Comparison of ENCODE assay signal across 8 cellular contexts in the genomic region with DNA sequence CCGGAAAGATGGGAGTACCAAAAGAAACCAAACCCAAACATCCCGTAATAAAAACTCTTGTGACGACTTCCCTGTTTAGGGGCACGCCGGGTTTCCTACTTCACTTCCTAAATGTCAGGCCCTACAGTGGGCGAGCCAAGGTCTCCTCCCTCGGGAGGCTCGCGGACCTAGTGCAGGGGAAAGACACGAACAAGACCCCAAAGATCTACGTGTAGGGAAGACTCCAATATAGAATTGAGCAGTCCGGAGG. TPM values are rescaled to one million over a fixed set of nuclear protein-coding genes. Genes with fewer than 3 reads are reported as not detected.
DNase-seq lines count a peak whose midpoint lies in the region; ATAC-seq and TF ChIP-seq lines count a peak whose summit lies in the region.

No MANE protein-coding gene starts in this region.

- POLR2A ChIA-PET in activated CD8-positive, alpha-beta T cell treated with anti-CD3 and anti-CD28 coated beads for 36 hours (lab: Charles Lee), result interaction anchor here (1.0 to 4.2 kb wide), 6 partner anchors 9 to 409 kb away, joined by 3 to 44 read pairs (median 6); partner anchors contain the start of genes CPSF2, NDUFB1 and TRIP11

- no peaks in the 10 kb centered on the region for H3K27me3 Mint-ChIP-seq in activated CD8-positive, alpha-beta T cell treated with anti-CD3 and anti-CD28 coated beads for 36 hours
- H3K27me3 Mint-ChIP-seq in osteocyte (ENCODE audit: unreplicated experiment), result peaks cover 7% of the 10 kb centered on the region

- DNase-seq in EH (ENCODE audit: low read depth) (peak; percentile 74), HuH-7.5 (ENCODE audit: low spot score) (peak; percentile 32), germinal center (ENCODE audit: low spot score) (peak; percentile 30), osteocyte (ENCODE audit: extremely low spot score, unreplicated experiment) (no peak), cortex of kidney (lab: John Stamatoyannopoulos, UW) (no peak), NCI-H774 (lab: John Stamatoyannopoulos, UW) (no peak)
- DNase-seq in activated CD8-positive, alpha-beta T cell treated with anti-CD3 and anti-CD28 coated beads for 36 hours, result peak; percentile 28

- peaks cover 43% of the 10 kb centered on the region for H3K4me1 Mint-ChIP-seq in activated CD8-positive, alpha-beta T cell treated with anti-CD3 and anti-CD28 coated beads for 36 hours (ENCODE audit: low read depth)
- peaks cover 19% of the 10 kb centered on the region for H3K4me1 Mint-ChIP-seq in osteocyte (ENCODE audit: unreplicated experiment)

- CTCF ChIA-PET in activated CD8-positive, alpha-beta T cell treated with anti-CD3 and anti-CD28 coated beads for 36 hours (lab: Charles Lee), result interaction anchor here (0.7 to 4.5 kb wide), 9 partner anchors 14 to 154 kb away, joined by 3 to 127 read pairs (median 4); partner anchors contain the start of genes CPSF2 and NDUFB1

- intact Hi-C loops in activated CD8-positive, alpha-beta T cell treated with anti-CD3 and anti-CD28 coated beads for 36 hours (cut with micrococcal nuclease), result no loop called here

- no peaks in the 10 kb centered on the region for H3K9me3 Mint-ChIP-seq in activated CD8-positive, alpha-beta T cell treated with anti-CD3 and anti-CD28 coated beads for 36 hours
- no peaks in the 10 kb centered on the region for H3K9me3 Mint-ChIP-seq in osteocyte (ENCODE audit: unreplicated experiment)

- peaks cover 3% of the 10 kb centered on the region for H3K36me3 Mint-ChIP-seq in activated CD8-positive, alpha-beta T cell treated with anti-CD3 and anti-CD28 coated beads for 36 hours (ENCODE audit: low read depth)
- H3K36me3 Mint-ChIP-seq in osteocyte (ENCODE audit: unreplicated experiment), result no peaks in the 10 kb centered on the region

- peak overlapping the region; percentile 88 for H3K4me3 Mint-ChIP-seq in activated CD8-positive, alpha-beta T cell treated with anti-CD3 and anti-CD28 coated beads for 36 hours
- H3K4me3 Mint-ChIP-seq in osteocyte (ENCODE audit: unreplicated experiment), result peak overlapping the region; percentile 99

- H3K27ac Mint-ChIP-seq in activated CD8-positive, alpha-beta T cell treated with anti-CD3 and anti-CD28 coated beads for 36 hours, result peak overlapping the region; percentile 94
- H3K27ac Mint-ChIP-seq in osteocyte (ENCODE audit: unreplicated experiment), result peak overlapping the region; percentile 97

- ATAC-seq in GM19463 (IDR thresholded peaks at IDR 0.05; ENCODE audit: unreplicated experiment), result peak; percentile 1
- no peak for ATAC-seq in activated CD8-positive, alpha-beta T cell treated with anti-CD3 and anti-CD28 coated beads for 36 hours

- TF ChIP-seq CTCF in activated CD8-positive, alpha-beta T cell treated with anti-CD3 and anti-CD28 coated beads for 36 hours (IDR thresholded peaks at IDR 0.05), result no peak
- TF ChIP-seq CTCF in osteocyte (IDR thresholded peaks at IDR 0.05), result no peak

RNA-seq across cellular contexts. Expression of gene ATXN3, which starts 0.6 kb away (rescaled TPM):
- 10 to 100 TPM; 28.4 to 29.7 TPM for total RNA-seq in activated CD8-positive, alpha-beta T cell treated with anti-CD3 and anti-CD28 coated beads for 36 hours
- total RNA-seq in osteocyte, result 35.7 and 41.9 TPM in 2 replicates

RNA-seq across cellular contexts. Expression of gene NDUFB1, which starts 15.7 kb away (rescaled TPM):
- 100 to 1,000 TPM; 102 TPM for total RNA-seq in activated CD8-positive, alpha-beta T cell treated with anti-CD3 and anti-CD28 coated beads for 36 hours
- 112 and 118 TPM in 2 replicates for total RNA-seq in osteocyte

RNA-seq across cellular contexts. Expression of gene CPSF2, which starts 16.0 kb away (rescaled TPM):
- 100 to 1,000 TPM in 1 of 2 experiments, 10 to 100 TPM in 1; 96.2 to 103 TPM for total RNA-seq in activated CD8-positive, alpha-beta T cell treated with anti-CD3 and anti-CD28 coated beads for 36 hours
- total RNA-seq in osteocyte, result 78.2 and 80.2 TPM in 2 replicates

Comparison
In these comparisons a context has a peak if more than half of its experiments do, and no peak if none do; other contexts are left out.
1. DNase-seq: peak in EH (single experiment), HuH-7.5 (single experiment), activated CD8-positive, alpha-beta T cell treated with anti-CD3 and anti-CD28 coated beads for 36 hours (single experiment) and germinal center (single experiment); none in osteocyte (single experiment), cortex of kidney (single experiment) and NCI-H774 (single experiment).